ENCODE assay signal across 18 cellular contexts in the genomic region with DNA sequence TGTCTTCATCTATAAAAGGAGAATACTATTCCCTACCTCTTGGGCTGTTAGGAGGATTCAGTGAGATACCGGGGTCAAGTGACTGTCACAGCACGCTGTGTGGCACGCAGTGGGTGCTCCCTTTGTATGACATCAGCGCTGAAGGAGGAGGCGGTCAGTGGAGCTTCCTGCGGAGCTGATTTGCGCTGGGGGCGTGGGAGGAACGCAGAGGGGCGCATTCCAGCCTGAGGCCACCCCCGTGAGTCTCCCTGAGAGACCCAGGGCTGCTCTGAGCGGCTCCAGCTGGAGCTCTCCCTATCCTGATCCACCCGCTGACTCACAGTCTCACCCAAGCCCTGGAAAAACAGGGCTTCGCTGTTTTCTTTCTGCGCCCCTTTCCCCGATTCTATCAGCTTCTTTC. TPM values are rescaled to one million over a fixed set of nuclear protein-coding genes. Genes with fewer than 3 reads are reported as not detected.
DNase-seq lines count a peak whose midpoint lies in the region; ATAC-seq, FAIRE-seq and TF ChIP-seq lines count a peak whose summit lies in the region.
"Had no signal": no experiment of that assay in that cellular context is flagged by ENCODE, and none has a peak within 500 bp of the region (broad histone marks: within the 10 kb centered on the region; RNA-seq: fewer than 3 reads in every experiment).

No MANE protein-coding gene starts in this region.

- no peak overlapping the region for H2BK12ac ChIP-seq in neuronal stem cell (ENCODE audit: low read length)

- H3K27ac ChIP-seq in hepatocyte (peak overlapping the region; percentile 34), neuronal stem cell (replicated peaks; ENCODE audit: low read length) (no peak overlapping the region), uterus (peak overlapping the region; percentile 70 to 91)
- H3K27ac ChIP-seq: C4-2B had no signal

- no peak overlapping the region for H3K9ac ChIP-seq in neuronal stem cell (ENCODE audit: low read depth, low read length, poor library complexity)
- H3K9ac ChIP-seq: parathyroid adenoma had no signal

- H3K27me3 Mint-ChIP-seq in chondrocyte (ENCODE audit: low read depth): peaks cover 9% of the 10 kb centered on the region
- H3K27me3 Mint-ChIP-seq in activated CD4-positive, alpha-beta memory T cell treated with anti-CD3 and anti-CD28 coated beads, Interleukin-2, amount 10 ng/mL, durations not matched to agents 7 days and 5 days: peaks cover 7% of the 10 kb centered on the region
- H3K27me3 Mint-ChIP-seq: activated CD8-positive, alpha-beta T cell treated with anti-CD3 and anti-CD28 coated beads for 36 hours had no signal

- POLR2A ChIA-PET in activated CD4-positive, alpha-beta memory T cell treated with anti-CD3 and anti-CD28 coated beads, Interleukin-2, amount 10 ng/mL, durations not matched to agents 7 days and 5 days (lab: Charles Lee): no interaction called here

- H3K9me3 ChIP-seq in hepatocyte (ENCODE audit: low read depth) (no peaks in the 10 kb centered on the region), neuronal stem cell (replicated peaks in 1 of 2; ENCODE audit: control insufficient read depth in 2 of 2, insufficient read depth in 1 of 2, low read depth in 1 of 2, low read length in 2 of 2) (no peaks in the 10 kb centered on the region), uterus (no peaks in the 10 kb centered on the region)

- H3K4me1 Mint-ChIP-seq in chondrocyte (ENCODE audit: low read depth): peaks cover 8% of the 10 kb centered on the region
- H3K4me1 Mint-ChIP-seq in activated CD4-positive, alpha-beta memory T cell treated with anti-CD3 and anti-CD28 coated beads, Interleukin-2, amount 10 ng/mL, durations not matched to agents 7 days and 5 days: no peaks in the 10 kb centered on the region

- ATAC-seq in HG02623 (IDR thresholded peaks at IDR 0.05; ENCODE audit: unreplicated experiment): no peak
- ATAC-seq: activated CD8-positive, alpha-beta T cell treated with anti-CD3 and anti-CD28 coated beads for 36 hours had no signal

- H3K27me3 ChIP-seq in hepatocyte: no peaks in the 10 kb centered on the region
- peaks cover 0 to 30% (median 0%) of the 10 kb centered on the region in 3 experiments for H3K27me3 ChIP-seq in neuronal stem cell (ENCODE audit: control insufficient read depth in 3 of 3, insufficient read depth in 3 of 3, low read depth in 1 of 3, low read length in 3 of 3)
- no peaks in the 10 kb centered on the region for H3K27me3 ChIP-seq in uterus

- peak overlapping the region; percentile 67 for H3K18ac ChIP-seq in neuronal stem cell (ENCODE audit: low read length)

- TF ChIP-seq CTCF in chondrocyte (IDR thresholded peaks at IDR 0.05) (no peak), hepatocyte (IDR thresholded peaks at IDR 0.05; ENCODE audit: poor library complexity) (no peak), uterus (IDR thresholded peaks at IDR 0.05) (no peak)

- H3K9me2 ChIP-seq in hepatocyte (replicated peaks; ENCODE audit: insufficient read depth): no peaks in the 10 kb centered on the region

- H2AK5ac ChIP-seq in neuronal stem cell (ENCODE audit: low read depth, low read length): no peak overlapping the region

- H4K91ac ChIP-seq in neuronal stem cell (ENCODE audit: low read depth, low read length, poor library complexity): no peak overlapping the region

- H4K8ac ChIP-seq in neuronal stem cell (ENCODE audit: low read depth, low read length): no peak overlapping the region

- FAIRE-seq in GM12891 (lab: Jason Lieb, UNC): no peak

- CTCF ChIA-PET in activated CD4-positive, alpha-beta memory T cell treated with anti-CD3 and anti-CD28 coated beads, Interleukin-2, amount 10 ng/mL, durations not matched to agents 7 days and 5 days (lab: Charles Lee): interaction anchor here (0.5 to 1.2 kb wide), 2 partner anchors 148 to 478 kb away, joined by 3 read pairs; no protein-coding TSS in a partner anchor

- H3K23ac ChIP-seq in neuronal stem cell (ENCODE audit: low read depth, low read length, poor library complexity): no peak overlapping the region

- peak overlapping the region; percentile 25 for H3K4me3 Mint-ChIP-seq in chondrocyte (ENCODE audit: unreplicated experiment)
- H3K4me3 Mint-ChIP-seq in activated CD4-positive, alpha-beta memory T cell treated with anti-CD3 and anti-CD28 coated beads, Interleukin-2, amount 10 ng/mL, durations not matched to agents 7 days and 5 days: no peak overlapping the region
- H3K4me3 Mint-ChIP-seq: activated CD8-positive, alpha-beta T cell treated with anti-CD3 and anti-CD28 coated beads for 36 hours; brain had no signal

- H2BK120ac ChIP-seq in neuronal stem cell (ENCODE audit: low read depth, low read length): no peak overlapping the region

- H3K4me3 ChIP-seq in hepatocyte: no peak overlapping the region
- no peak overlapping the region for H3K4me3 ChIP-seq in neuronal stem cell (ENCODE audit: low read length in 2 of 2)
- H3K4me3 ChIP-seq in uterus: no peak overlapping the region

- no peaks in the 10 kb centered on the region for H4K20me1 ChIP-seq in hepatocyte (ENCODE audit: insufficient read depth, poor library complexity, severe bottlenecking)

- peaks cover 18% of the 10 kb centered on the region for H3K9me3 Mint-ChIP-seq in chondrocyte (ENCODE audit: low read depth)
- H3K9me3 Mint-ChIP-seq in activated CD4-positive, alpha-beta memory T cell treated with anti-CD3 and anti-CD28 coated beads, Interleukin-2, amount 10 ng/mL, durations not matched to agents 7 days and 5 days: no peaks in the 10 kb centered on the region

- H2AFZ ChIP-seq in hepatocyte (no peak overlapping the region), neuronal stem cell (ENCODE audit: low read length) (no peak overlapping the region)
- H2AFZ ChIP-seq: parathyroid adenoma had no signal

- H2BK15ac ChIP-seq in neuronal stem cell (ENCODE audit: low read length): no peak overlapping the region

- peaks cover 8% of the 10 kb centered on the region for H3K36me3 Mint-ChIP-seq in chondrocyte (ENCODE audit: low read depth)
- no peaks in the 10 kb centered on the region for H3K36me3 Mint-ChIP-seq in activated CD4-positive, alpha-beta memory T cell treated with anti-CD3 and anti-CD28 coated beads, Interleukin-2, amount 10 ng/mL, durations not matched to agents 7 days and 5 days (ENCODE audit: low read depth)
- H3K36me3 Mint-ChIP-seq: brain had no signal

- no peaks in the 10 kb centered on the region for H3K79me1 ChIP-seq in neuronal stem cell (ENCODE audit: low read depth, low read length)

- intact Hi-C loops in uterus (cut with DNase I; ENCODE audit: low total_unique reads): no loop called here

- no peak overlapping the region for H3K4ac ChIP-seq in neuronal stem cell (ENCODE audit: low read length)

- H3K4me2 ChIP-seq in hepatocyte: no peak overlapping the region
- peak overlapping the region; percentile 20 for H3K4me2 ChIP-seq in neuronal stem cell (ENCODE audit: insufficient read depth, low read length, poor library complexity, severe bottlenecking)

- DNase-seq in chondrocyte (ENCODE audit: low spot score) (no peak), hepatocyte (ENCODE audit: low spot score) (peak; percentile 30), neuronal stem cell (ENCODE audit: low spot score) (no peak), uterus (peak; percentile 65 to 78), GM12891 (ENCODE audit: insufficient read length, low spot score) (no peak)
- no peak for DNase-seq in activated CD4-positive, alpha-beta memory T cell treated with anti-CD3 and anti-CD28 coated beads, Interleukin-2, amount 10 ng/mL, durations not matched to agents 7 days and 5 days
- DNase-seq: activated CD8-positive, alpha-beta T cell treated with anti-CD3 and anti-CD28 coated beads for 36 hours; activated effector memory CD4-positive, alpha-beta T cell treated with Interleukin-2 at 50 U/mL for 16 hours; DND-41; glutamatergic neuron; MM.1S; SHP77 treated with DMSO at 0.1 percent for 48 hours; stimulated activated CD4-positive, alpha-beta T cell treated with anti-CD3 and anti-CD28 coated beads, Interleukin-1b, Interleukin-23, amount 100 ng/mL, for 48 hours; T-helper 9 cell had no signal

- peak overlapping the region; percentile 65 for H3K14ac ChIP-seq in neuronal stem cell (ENCODE audit: low read length)

- WGBS in hepatocyte (ENCODE audit: low lambda C conversion rate, missing lambda C conversion rate): 74% methylated on average over 16 of the region's 16 CpGs
- WGBS in neuronal stem cell (ENCODE audit: extremely low coverage in 2 of 2, insufficient read length in 2 of 2, insufficient replicate concordance in 1 of 2), 2 donors: no CpG with 5 or more reads among the region's 16 CpGs

- H3K4me1 ChIP-seq in hepatocyte (ENCODE audit: insufficient read depth): no peaks in the 10 kb centered on the region
- H3K4me1 ChIP-seq in neuronal stem cell (ENCODE audit: control insufficient read depth in 2 of 2, insufficient read depth in 1 of 2, low read depth in 1 of 2, low read length in 2 of 2): peaks cover 2 to 4% of the 10 kb centered on the region in 2 donors
- H3K4me1 ChIP-seq in uterus: peaks cover 0 to 6% of the 10 kb centered on the region in 2 donors
- H3K4me1 ChIP-seq: parathyroid adenoma had no signal

- no peaks in the 10 kb centered on the region for H3K36me3 ChIP-seq in hepatocyte (replicated peaks; ENCODE audit: insufficient read depth, low read depth)
- H3K36me3 ChIP-seq in neuronal stem cell (replicated peaks in 1 of 2; ENCODE audit: control insufficient read depth in 2 of 2, insufficient read depth in 2 of 2, low read length in 2 of 2): no peaks in the 10 kb centered on the region
- H3K36me3 ChIP-seq in uterus: no peaks in the 10 kb centered on the region

- H3K79me2 ChIP-seq in hepatocyte: no peaks in the 10 kb centered on the region
- H3K79me2 ChIP-seq: parathyroid adenoma had no signal

- H2BK5ac ChIP-seq in neuronal stem cell (ENCODE audit: low read length): no peak overlapping the region

- no peak for TF ChIP-seq POLR2A in uterus (IDR thresholded peaks at IDR 0.05)
- no peak for TF ChIP-seq POLR2A in GM12891 (IDR thresholded peaks at IDR 0.05; ENCODE audit: low read depth, low read length)

- peak overlapping the region; percentile 45 for H3K27ac Mint-ChIP-seq in chondrocyte (ENCODE audit: unreplicated experiment)
- no peak overlapping the region for H3K27ac Mint-ChIP-seq in activated CD4-positive, alpha-beta memory T cell treated with anti-CD3 and anti-CD28 coated beads, Interleukin-2, amount 10 ng/mL, durations not matched to agents 7 days and 5 days
- H3K27ac Mint-ChIP-seq: activated CD8-positive, alpha-beta T cell treated with anti-CD3 and anti-CD28 coated beads for 36 hours; brain had no signal

TF ChIP-seq in GM12891, 5 proteins besides CTCF, POLR2A, EP300 and RAD21:
- TF ChIP-seq SPI1 (IDR thresholded peaks at IDR 0.05; ENCODE audit: low read depth, low read length) (no peak), POU2F2 (IDR thresholded peaks at IDR 0.05; ENCODE audit: low read depth, low read length) (no peak), POLR2AphosphoS5 (IDR thresholded peaks at IDR 0.05; ENCODE audit: low read depth, low read length) (no peak)

RNA-seq across cellular contexts. Expression of gene NEURL1B, which starts 24.3 kb away (rescaled TPM):
- total RNA-seq in chondrocyte (1.2 to 5.4 TPM (median 4.9 TPM) in 3 replicates), hepatocyte (3.9 and 5.8 TPM in 2 replicates), uterus (100 to 1,000 TPM in 1 of 4 donors, 10 to 100 TPM in 3; 51.1 to 136 (median 74.1) TPM)
- 0.65 and 1.00 TPM in 2 replicates for polyA plus RNA-seq in hepatocyte
- polyA plus RNA-seq in neuronal stem cell (2013, experiment 1 of 2): 8.1 TPM
- 8.2 TPM for polyA plus RNA-seq in neuronal stem cell (2013, experiment 2 of 2)
- 0.30 TPM for polyA plus RNA-seq in GM12891 (2012; ENCODE audit: low read depth, missing spikeins)
- total RNA-seq in activated CD4-positive, alpha-beta memory T cell treated with anti-CD3 and anti-CD28 coated beads, Interleukin-2, amount 10 ng/mL, durations not matched to agents 7 days and 5 days: 1 to 10 TPM; 3.0 to 3.3 TPM

Comparison
In these comparisons a context has a peak if more than half of its experiments do, and no peak if none do; other contexts are left out.
1. DNase-seq: peak in hepatocyte (single experiment) and uterus (2 of 2); none in chondrocyte (single experiment), neuronal stem cell (single experiment), GM12891 (single experiment) and activated CD4-positive, alpha-beta memory T cell treated with anti-CD3 and anti-CD28 coated beads, Interleukin-2, amount 10 ng/mL, durations not matched to agents 7 days and 5 days (single experiment).